ENCODE assay signal across 8 cellular contexts in the genomic region with DNA sequence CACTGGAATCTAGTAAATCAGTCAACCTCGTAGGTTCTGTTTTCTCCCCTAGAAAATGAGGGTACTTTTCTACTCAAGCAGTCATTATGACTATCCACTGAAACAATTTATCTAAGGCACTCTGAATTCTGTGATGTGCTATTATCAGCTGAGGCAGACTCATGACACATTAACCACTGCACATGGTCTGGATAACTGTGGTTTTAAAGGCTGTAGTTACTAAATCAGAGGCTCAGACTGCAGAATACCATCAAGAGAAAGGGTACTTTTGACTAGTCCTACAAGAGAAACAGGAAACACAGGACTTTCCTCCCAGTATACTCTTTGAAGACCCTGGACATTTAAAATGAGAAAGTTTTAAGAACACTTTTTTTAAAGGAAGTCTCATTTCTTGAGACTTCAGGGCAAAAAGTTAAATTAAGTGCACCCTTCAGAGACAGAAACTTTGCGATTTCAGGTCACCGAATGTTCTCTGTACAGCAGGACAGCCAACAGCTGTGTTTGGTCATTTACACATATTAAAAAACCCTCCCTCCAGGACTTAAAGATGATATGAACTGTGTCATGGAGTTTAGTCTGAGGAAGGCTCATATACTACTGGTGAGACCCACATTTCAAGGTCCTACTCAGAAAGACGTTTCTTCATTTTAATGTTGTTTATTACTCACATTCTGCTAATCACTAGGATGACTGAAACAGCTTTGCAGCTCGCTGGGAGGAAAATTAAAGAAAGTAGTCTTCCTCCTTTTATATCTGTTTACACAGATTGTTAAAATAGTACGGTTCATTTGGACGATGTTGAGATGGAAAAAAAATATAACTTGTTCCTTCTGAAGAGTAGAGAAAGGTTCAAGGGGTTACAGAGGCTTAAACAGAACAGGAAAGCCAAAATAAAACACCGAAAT. TPM values are rescaled to one million over a fixed set of nuclear protein-coding genes. Genes with fewer than 3 reads are reported as not detected.
A peak's percentile ranks its signal among the peaks of the same experiment; 100 is the strongest.
DNase-seq lines count a peak whose midpoint lies in the region; ATAC-seq and TF ChIP-seq lines count a peak whose summit lies in the region.

No MANE protein-coding gene starts in this region.

- peak overlapping the region; percentile 21 for H3K27ac Mint-ChIP-seq in activated naive CD8-positive, alpha-beta T cell treated with anti-CD3 and anti-CD28 coated beads for 36 hours
- H3K27ac Mint-ChIP-seq in neural progenitor cell = no peak overlapping the region

- DNase-seq in GM10266 (ENCODE audit: extremely low spot score) (peak; percentile 22), mucosa of descending colon (no peak), GM19240 (ENCODE audit: insufficient read length, low spot score) (no peak), neural progenitor cell (ENCODE audit: low spot score) (no peak), NCI-H2081 (lab: John Stamatoyannopoulos, UW) (no peak), GDM1 (lab: John Stamatoyannopoulos, UW) (no peak)
- no peak for DNase-seq in activated naive CD8-positive, alpha-beta T cell treated with anti-CD3 and anti-CD28 coated beads for 36 hours

- no peak overlapping the region for H3K9ac ChIP-seq in neural progenitor cell

- TF ChIP-seq CTCF in GM10266 (IDR thresholded peaks at IDR 0.05; ENCODE audit: control insufficient read depth, insufficient read depth, low read depth, missing control alignments) = no peak
- no peak for TF ChIP-seq CTCF in mucosa of descending colon (IDR thresholded peaks at IDR 0.05)
- TF ChIP-seq CTCF in neural progenitor cell (IDR thresholded peaks at IDR 0.05) = no peak

- H3K4me1 Mint-ChIP-seq in activated naive CD8-positive, alpha-beta T cell treated with anti-CD3 and anti-CD28 coated beads for 36 hours = peaks cover 60% of the 10 kb centered on the region
- H3K4me1 Mint-ChIP-seq in neural progenitor cell = peaks cover 7% of the 10 kb centered on the region

- no peaks in the 10 kb centered on the region for H3F3A ChIP-seq in neural progenitor cell (ENCODE audit: low read depth)

- peaks cover 12% of the 10 kb centered on the region for H3K4me1 ChIP-seq in mucosa of descending colon (ENCODE audit: low read depth)
- peaks cover 12% of the 10 kb centered on the region for H3K4me1 ChIP-seq in neural progenitor cell

- intact Hi-C loops in mucosa of descending colon (cut with DNase I, micrococcal nuclease) = no loop called here

- H3K36me3 Mint-ChIP-seq in activated naive CD8-positive, alpha-beta T cell treated with anti-CD3 and anti-CD28 coated beads for 36 hours = peaks cover 45% of the 10 kb centered on the region
- H3K36me3 Mint-ChIP-seq in neural progenitor cell = no peaks in the 10 kb centered on the region

- no peak overlapping the region for H3K4me2 ChIP-seq in neural progenitor cell

- H3K27ac ChIP-seq in neural progenitor cell = no peak overlapping the region

- H2AFZ ChIP-seq in neural progenitor cell (replicated peaks) = no peak overlapping the region

- H3K9me3 Mint-ChIP-seq in activated naive CD8-positive, alpha-beta T cell treated with anti-CD3 and anti-CD28 coated beads for 36 hours = no peaks in the 10 kb centered on the region
- no peaks in the 10 kb centered on the region for H3K9me3 Mint-ChIP-seq in neural progenitor cell

- H3K36me3 ChIP-seq in mucosa of descending colon (ENCODE audit: low read depth) (no peaks in the 10 kb centered on the region), neural progenitor cell (no peaks in the 10 kb centered on the region)

- H3K79me2 ChIP-seq in neural progenitor cell (ENCODE audit: low read depth) = no peaks in the 10 kb centered on the region

- no peaks in the 10 kb centered on the region for H4K20me1 ChIP-seq in neural progenitor cell (ENCODE audit: low read depth)

- H3K27me3 ChIP-seq in neural progenitor cell = no peaks in the 10 kb centered on the region

- no peak overlapping the region for H3K4me3 Mint-ChIP-seq in activated naive CD8-positive, alpha-beta T cell treated with anti-CD3 and anti-CD28 coated beads for 36 hours
- no peak overlapping the region for H3K4me3 Mint-ChIP-seq in neural progenitor cell

- H3K9me3 ChIP-seq in mucosa of descending colon = no peaks in the 10 kb centered on the region
- no peaks in the 10 kb centered on the region for H3K9me3 ChIP-seq in neural progenitor cell (ENCODE audit: low read depth)

- no peaks in the 10 kb centered on the region for H3K27me3 Mint-ChIP-seq in activated naive CD8-positive, alpha-beta T cell treated with anti-CD3 and anti-CD28 coated beads for 36 hours
- H3K27me3 Mint-ChIP-seq in neural progenitor cell (ENCODE audit: insufficient read depth, low read depth) = peaks cover 2% of the 10 kb centered on the region

- peak; percentile 53 for ATAC-seq in HG03135 (IDR thresholded peaks at IDR 0.05; ENCODE audit: unreplicated experiment)
- ATAC-seq in mucosa of descending colon = peak; percentile 51

- H3K4me3 ChIP-seq in mucosa of descending colon (no peak overlapping the region), neural progenitor cell (no peak overlapping the region)

RNA-seq across cellular contexts. Expression of gene ATXN1, which starts 19.9 kb away (rescaled TPM):
- total RNA-seq in activated naive CD8-positive, alpha-beta T cell treated with anti-CD3 and anti-CD28 coated beads for 36 hours = 10 to 100 TPM; 27.8 to 32.8 TPM
- 10 to 100 TPM; 30.4 to 87.3 (median 50.1) TPM for total RNA-seq in mucosa of descending colon
- total RNA-seq in neural progenitor cell (ENCODE audit: low replicate concordance) = 2.8 and 3.6 TPM in 2 replicates
